Comparison of ENCODE assay signal across 3 cellular contexts in the genomic region with DNA sequence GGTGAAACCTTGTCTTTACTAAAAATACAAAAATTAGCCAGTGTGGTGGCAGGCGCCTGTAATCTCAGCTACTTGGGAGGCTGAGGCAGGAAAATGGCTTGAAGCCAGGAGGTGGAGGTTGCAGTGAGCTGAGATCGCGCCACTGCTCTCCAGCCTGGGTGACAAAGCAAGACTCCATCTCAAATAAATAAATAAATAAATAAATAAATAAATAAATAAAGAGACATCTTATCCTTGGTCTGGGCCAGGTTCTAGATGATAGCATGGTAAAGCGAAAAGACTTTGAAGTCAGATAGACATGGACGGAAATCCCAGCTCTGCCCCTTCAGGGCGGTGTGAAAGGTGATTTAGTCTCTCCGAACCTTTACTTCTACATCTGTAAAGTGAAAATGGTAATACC. TPM values are rescaled to one million over a fixed set of nuclear protein-coding genes. Genes with fewer than 3 reads are reported as not detected.
"Had no signal": no experiment of that assay in that cellular context is flagged by ENCODE, and none has a peak within 500 bp of the region (broad histone marks: within the 10 kb centered on the region; RNA-seq: fewer than 3 reads in every experiment).

No MANE protein-coding gene starts in this region.

RNA-seq across cellular contexts. Expression of a gene that starts 33.2 kb away (rescaled TPM):
- polyA plus RNA-seq: immature natural killer cell, keratinocyte, mammary epithelial cell had no signal
